16 cellular contexts compared by ENCODE assay signal in genomic region chr5:59615272-59615671, GRCh38.
DNase-seq lines count a peak whose midpoint lies in the region; ATAC-seq and TF ChIP-seq lines count a peak whose summit lies in the region.
"Had no signal": no experiment of that assay in that cellular context is flagged by ENCODE, and none has a peak within 500 bp of the region (broad histone marks: within the 10 kb centered on the region; RNA-seq: fewer than 3 reads in every experiment).

No MANE protein-coding gene starts in this region.

- no peaks in the 10 kb centered on the region for H3F3A ChIP-seq in PC-3 (ENCODE audit: low read length, unreplicated experiment)

- no peak for TF ChIP-seq CTCF in PC-3 (conservative IDR thresholded peaks at IDR 0.05; ENCODE audit: low read depth, low read length)
- no peak for TF ChIP-seq CTCF in choroid plexus epithelial cell (conservative IDR thresholded peaks at IDR 0.05; ENCODE audit: low read depth, low read length)
- no peak for TF ChIP-seq CTCF in nephron (IDR thresholded peaks at IDR 0.05; ENCODE audit: unreplicated experiment in 3 of 3)

- POLR2A ChIA-PET in PC-3 (lab: Charles Lee; ENCODE audit: unreplicated experiment): interaction anchor here (0.6 kb wide), 1 partner anchor 89 kb away, joined by 3 read pairs; no protein-coding TSS in a partner anchor
- POLR2A ChIA-PET in T-cell (lab: Charles Lee): interaction anchor here in 1 of 2 donors (0.6 kb wide), 1 partner anchor 70 kb away, joined by 4 read pairs; no protein-coding TSS in a partner anchor

- H3K4me3 ChIP-seq in PC-3 (ENCODE audit: low read length): no peak overlapping the region
- no peak overlapping the region for H3K4me3 ChIP-seq in choroid plexus epithelial cell (ENCODE audit: low read depth, low read length)
- H3K4me3 ChIP-seq: lower lobe of right lung had no signal

- H3K9me3 Mint-ChIP-seq in nephron (no peaks in the 10 kb centered on the region), T-cell (no peaks in the 10 kb centered on the region)

- H3K4me1 ChIP-seq in PC-3 (ENCODE audit: insufficient read depth, low read length): peaks cover 15% of the 10 kb centered on the region
- H3K4me1 ChIP-seq: lower lobe of right lung had no signal

- no peak overlapping the region for H2AFZ ChIP-seq in PC-3 (ENCODE audit: low read length)

- DNase-seq in ELR (ENCODE audit: low read depth) (peak; percentile 78), PC-3 (peak; percentile 58), choroid plexus epithelial cell (ENCODE audit: low read depth) (peak; percentile 73), glomerular visceral epithelial cell (ENCODE audit: extremely low spot score) (no peak), NCI-H345 treated with DMSO at 0.1 percent for 48 hours (lab: John Stamatoyannopoulos, UW; ENCODE audit: unreplicated experiment) (no peak), T-cell (no peak)
- DNase-seq in activated CD4-positive, alpha-beta T cell treated with anti-CD3 and anti-CD28 coated beads for 48 hours: no peak
- DNase-seq: activated CD4-positive, CD25-positive, alpha-beta regulatory T cell treated with anti-CD3 and anti-CD28 coated beads, Interleukin-2, amount 50 U/mL, for 72 hours; foreskin melanocyte; lower lobe of right lung; naive thymus-derived CD8-positive, alpha-beta T cell; NCI-H187; NCI-H69; T-helper 2 cell had no signal

- no peak overlapping the region for H3K9ac ChIP-seq in PC-3 (ENCODE audit: low read length)

- CTCF ChIA-PET in PC-3 (lab: Charles Lee) (interaction anchor here (0.7 kb wide), 1 partner anchor 130 kb away, joined by 10 read pairs; no protein-coding TSS in a partner anchor), T-cell (lab: Charles Lee) (no interaction called here)

- ATAC-seq in PC-3: peak; percentile 73
- ATAC-seq in T-cell (replicated peaks in 1 of 4): no peak
- ATAC-seq: lower lobe of right lung; naive thymus-derived CD8-positive, alpha-beta T cell had no signal

- H3K36me3 Mint-ChIP-seq in nephron (ENCODE audit: low read depth): no peaks in the 10 kb centered on the region
- no peaks in the 10 kb centered on the region for H3K36me3 Mint-ChIP-seq in T-cell
- H3K36me3 Mint-ChIP-seq: naive thymus-derived CD8-positive, alpha-beta T cell had no signal

- H3K9me3 ChIP-seq in PC-3 (ENCODE audit: low read length): no peaks in the 10 kb centered on the region
- H3K9me3 ChIP-seq: lower lobe of right lung had no signal

- H3K27me3 Mint-ChIP-seq in nephron (ENCODE audit: low read depth): no peaks in the 10 kb centered on the region
- peaks cover 0 to 3% of the 10 kb centered on the region in 2 donors for H3K27me3 Mint-ChIP-seq in T-cell
- H3K27me3 Mint-ChIP-seq: B cell had no signal

- no peaks in the 10 kb centered on the region for H3K27me3 ChIP-seq in PC-3 (ENCODE audit: low read length)

- H3K36me3 ChIP-seq in PC-3 (ENCODE audit: low read depth, low read length): no peaks in the 10 kb centered on the region
- H3K36me3 ChIP-seq: lower lobe of right lung had no signal

- intact Hi-C loops in PC-3 (cut with micrococcal nuclease): no loop called here

- H3K9me2 ChIP-seq in PC-3 (replicated peaks; ENCODE audit: low read length): no peaks in the 10 kb centered on the region

- H3K4me2 ChIP-seq in PC-3 (ENCODE audit: low read length): peak overlapping the region; percentile 2; the same call in 1 of the 2 replicates

- H3K4me3 Mint-ChIP-seq in nephron: no peak overlapping the region
- H3K4me3 Mint-ChIP-seq in T-cell: no peak overlapping the region
- H3K4me3 Mint-ChIP-seq: B cell; naive thymus-derived CD8-positive, alpha-beta T cell had no signal

- H3K4me1 Mint-ChIP-seq in nephron (peaks cover 7% of the 10 kb centered on the region), T-cell (no peaks in the 10 kb centered on the region)

- no peaks in the 10 kb centered on the region for H4K20me1 ChIP-seq in PC-3 (ENCODE audit: low read length)

- no TSS peak for BruUV-seq in PC-3 (replicated peaks; lab: Mats Ljungman, UMichigan)

- H3K27ac Mint-ChIP-seq in nephron (peak overlapping the region in 2 of 3 experiments; percentile 11 to 50), T-cell (no peak overlapping the region)
- H3K27ac Mint-ChIP-seq: B cell; naive thymus-derived CD8-positive, alpha-beta T cell had no signal

- no peak overlapping the region for H3K27ac ChIP-seq in PC-3 (ENCODE audit: low read length)
- H3K27ac ChIP-seq: lower lobe of right lung had no signal

- H3K79me2 ChIP-seq in PC-3 (ENCODE audit: low read length): no peaks in the 10 kb centered on the region

Comparison
In these comparisons a context has a peak if more than half of its experiments do, and no peak if none do; other contexts are left out.
1. DNase-seq: peak in ELR (single experiment), PC-3 (single experiment) and choroid plexus epithelial cell (single experiment); none in glomerular visceral epithelial cell (single experiment), activated CD4-positive, alpha-beta T cell treated with anti-CD3 and anti-CD28 coated beads for 48 hours (single experiment), NCI-H345 treated with DMSO at 0.1 percent for 48 hours (single experiment) and T-cell (0 of 34).
2. H3K27ac Mint-ChIP-seq: peak in nephron (2 of 3); none in T-cell (0 of 2).